In genomic region chr19:1469936-1470863, GRCh38 we compare ENCODE assay signal across 8 cellular contexts.
DNase-seq lines count a peak whose midpoint lies in the region; TF ChIP-seq lines count a peak whose summit lies in the region.

No MANE protein-coding gene starts in this region.

- TF ChIP-seq CTCF in foreskin fibroblast (IDR thresholded peaks at IDR 0.05; ENCODE audit: low read depth, low read length), result no peak
- no peak for TF ChIP-seq CTCF in retinal pigment epithelial cell (conservative IDR thresholded peaks at IDR 0.05; ENCODE audit: low read depth, low read length)

- peak; percentile 72 for DNase-seq in ELF-1 (ENCODE audit: low read depth, low spot score)
- DNase-seq in NCI-H2196 treated with DMSO at 0.1 percent for 48 hours (lab: John Stamatoyannopoulos, UW; ENCODE audit: unreplicated experiment), result peak; percentile 60
- DNase-seq in activated T-cell treated with anti-CD3 and anti-CD28 coated beads for 48 hours (ENCODE audit: low read depth), result peak; percentile 63
- DNase-seq in foreskin fibroblast, result peak in 1 of 2 donors; percentile 64
- no peak for DNase-seq in retinal pigment epithelial cell (ENCODE audit: low read depth)
- no peak for DNase-seq in SKM-1 treated with dmso at 0.1 percent for 144 hours (lab: John Stamatoyannopoulos, UW; ENCODE audit: unreplicated experiment)
- no peak for DNase-seq in ACHN
- no peak for DNase-seq in medulla oblongata (ENCODE audit: extremely low spot score)

- H3K4me3 ChIP-seq in foreskin fibroblast (ENCODE audit: low read depth in 1 of 2, low read length in 2 of 2) (peak overlapping the region; percentile 22 to 35), retinal pigment epithelial cell (ENCODE audit: low read length) (peak overlapping the region; percentile 24)

- in situ Hi-C loops in ACHN (cut with HindIII; ENCODE audit: low pct_ligation_motif_present, low pct_unique_long_range_greater_than_20kb, low sequenced_read_pairs), result no loop called here

Comparison
In these comparisons a context has a peak if more than half of its experiments do, and no peak if none do; other contexts are left out.
1. DNase-seq: peak in ELF-1 (single experiment), NCI-H2196 treated with DMSO at 0.1 percent for 48 hours (single experiment) and activated T-cell treated with anti-CD3 and anti-CD28 coated beads for 48 hours (single experiment); none in retinal pigment epithelial cell (single experiment), SKM-1 treated with dmso at 0.1 percent for 144 hours (single experiment), ACHN (single experiment) and medulla oblongata (single experiment).